1 cellular context compared by ENCODE assay signal in the genomic region with DNA sequence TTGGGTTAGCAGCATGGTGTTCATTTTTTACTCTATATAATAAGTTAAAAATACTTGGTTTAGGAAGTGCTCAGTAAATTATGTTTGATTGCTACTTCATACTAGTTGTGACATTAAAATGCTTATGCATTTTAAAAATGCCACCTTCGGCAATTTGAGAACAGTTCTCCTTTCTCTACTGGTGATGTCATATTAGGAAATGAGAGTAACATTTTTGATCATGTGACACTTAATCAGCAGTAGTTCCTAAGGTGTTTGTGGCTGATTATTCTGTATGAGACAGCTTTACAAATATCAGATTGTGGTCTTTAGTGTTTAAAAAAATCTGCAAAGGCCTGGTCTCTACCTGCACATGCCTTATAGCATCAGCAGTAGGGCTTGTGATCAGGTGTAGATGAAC.
TF ChIP-seq lines count a peak whose summit lies in the region.

No MANE protein-coding gene starts in this region.

TF ChIP-seq in K562, 482 proteins besides CTCF, POLR2A, EP300 and RAD21 (continued from another document and continues in another):
- TF ChIP-seq, protein P1, sequence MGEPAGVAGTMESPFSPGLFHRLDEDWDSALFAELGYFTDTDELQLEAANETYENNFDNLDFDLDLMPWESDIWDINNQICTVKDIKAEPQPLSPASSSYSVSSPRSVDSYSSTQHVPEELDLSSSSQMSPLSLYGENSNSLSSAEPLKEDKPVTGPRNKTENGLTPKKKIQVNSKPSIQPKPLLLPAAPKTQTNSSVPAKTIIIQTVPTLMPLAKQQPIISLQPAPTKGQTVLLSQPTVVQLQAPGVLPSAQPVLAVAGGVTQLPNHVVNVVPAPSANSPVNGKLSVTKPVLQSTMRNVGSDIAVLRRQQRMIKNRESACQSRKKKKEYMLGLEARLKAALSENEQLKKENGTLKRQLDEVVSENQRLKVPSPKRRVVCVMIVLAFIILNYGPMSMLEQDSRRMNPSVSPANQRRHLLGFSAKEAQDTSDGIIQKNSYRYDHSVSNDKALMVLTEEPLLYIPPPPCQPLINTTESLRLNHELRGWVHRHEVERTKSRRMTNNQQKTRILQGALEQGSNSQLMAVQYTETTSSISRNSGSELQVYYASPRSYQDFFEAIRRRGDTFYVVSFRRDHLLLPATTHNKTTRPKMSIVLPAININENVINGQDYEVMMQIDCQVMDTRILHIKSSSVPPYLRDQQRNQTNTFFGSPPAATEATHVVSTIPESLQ (CRISPR knock-in tag; IDR thresholded peaks at IDR 0.05) = no peak
- TF ChIP-seq TAL1 (IDR thresholded peaks at IDR 0.05) (peak; percentile 69), MAFG (tag; conservative IDR thresholded peaks at IDR 0.05) (peak; percentile 88), HMG20B (CRISPR knock-in tag; IDR thresholded peaks at IDR 0.05) (no peak), C11orf30 (IDR thresholded peaks at IDR 0.05; ENCODE audit: low read depth) (peak; percentile 85), SMARCA4 (IDR thresholded peaks at IDR 0.05) (peak; percentile 31; the same call in 1 of the 2 replicates), ZNF354B (CRISPR knock-in tag; IDR thresholded peaks at IDR 0.05) (no peak), MEF2A (IDR thresholded peaks at IDR 0.05; ENCODE audit: control insufficient read depth, low read depth, low read length) (no peak), RAD51 (IDR thresholded peaks at IDR 0.05; ENCODE audit: borderline replicate concordance, low read depth) (peak; percentile 83), TCF7L2 (IDR thresholded peaks at IDR 0.05; ENCODE audit: low read depth, low read length) (no peak), TOE1 (IDR thresholded peaks at IDR 0.05; ENCODE audit: borderline replicate concordance) (peak; percentile 93), TOE1 (CRISPR knock-in tag; IDR thresholded peaks at IDR 0.05; ENCODE audit: borderline replicate concordance, low read depth) (no peak), SMARCE1 (IDR thresholded peaks at IDR 0.05) (peak; percentile 53; the same call in 1 of the 2 replicates), ELF1 (tag; IDR thresholded peaks at IDR 0.05) (peak; percentile 36; the same call in 1 of the 2 replicates), ZNF77 (CRISPR knock-in tag; IDR thresholded peaks at IDR 0.05) (no peak), ZNF551 (CRISPR knock-in tag; IDR thresholded peaks at IDR 0.05) (no peak), JUND (IDR thresholded peaks at IDR 0.05; ENCODE audit: borderline replicate concordance, low read depth, low read length) (peak; percentile 79), JUND (tag; IDR thresholded peaks at IDR 0.05; ENCODE audit: borderline replicate concordance, low read depth, low read length) (peak; percentile 81; the same call in 2 of the 3 replicates), FOXA3 (CRISPR knock-in tag; conservative IDR thresholded peaks at IDR 0.05 in 1 of 2, IDR thresholded peaks at IDR 0.05 in 1 of 2) (peak in 1 of 2 experiments; percentile 50; a peak in 2 of 4 replicates), CBFA2T2 (conservative IDR thresholded peaks at IDR 0.05) (peak; percentile 37), RCOR1 (IDR thresholded peaks at IDR 0.05; ENCODE audit: borderline replicate concordance in 1 of 2, low read depth in 2 of 2, low read length in 2 of 2) (peak in 1 of 2 experiments; percentile 44; a peak in 1 of 4 replicates), ZNF384 (IDR thresholded peaks at IDR 0.05; ENCODE audit: low read depth, low read length) (peak; percentile 14; the same call in 1 of the 2 replicates), SRSF9 (IDR thresholded peaks at IDR 0.05; ENCODE audit: borderline replicate concordance, low read depth, low read length) (no peak), ATF1 (CRISPR knock-in tag; IDR thresholded peaks at IDR 0.05) (no peak), ATF1 (tag; IDR thresholded peaks at IDR 0.05) (peak; percentile 24; the same call in 1 of the 2 replicates), RBM17 (IDR thresholded peaks at IDR 0.05; ENCODE audit: borderline replicate concordance, low read depth, low read length) (no peak), JUN (IDR thresholded peaks at IDR 0.05; ENCODE audit: borderline replicate concordance, low read depth, low read length) (peak; percentile 44; the same call in 1 of the 2 replicates), JUN (CRISPR knock-in tag; IDR thresholded peaks at IDR 0.05; ENCODE audit: borderline replicate concordance) (no peak), CEBPB (tag; IDR thresholded peaks at IDR 0.05) (0 out of 2 replicates have a peak, but pooled peaks have one; percentile 6), TEAD4 (IDR thresholded peaks at IDR 0.05; ENCODE audit: low read length) (peak; percentile 47; the same call in 1 of the 2 replicates), TEAD4 (CRISPR knock-in tag; IDR thresholded peaks at IDR 0.05; ENCODE audit: borderline replicate concordance) (no peak), MAFF (IDR thresholded peaks at IDR 0.05; ENCODE audit: low read length) (peak; percentile 73; the same call in 1 of the 2 replicates), DPF2 (IDR thresholded peaks at IDR 0.05) (peak; percentile 35; the same call in 1 of the 2 replicates), CEBPG (CRISPR knock-in tag; IDR thresholded peaks at IDR 0.05) (no peak), CEBPG (tag; conservative IDR thresholded peaks at IDR 0.05 in 1 of 2, IDR thresholded peaks at IDR 0.05 in 1 of 2) (peak in 1 of 2 experiments; percentile 41; a peak in 1 of 4 replicates), MEIS2 (IDR thresholded peaks at IDR 0.05; ENCODE audit: partially characterized antibody) (peak; percentile 38), ETV1 (tag; conservative IDR thresholded peaks at IDR 0.05; ENCODE audit: low read depth) (0 out of 2 replicates have a peak, but pooled peaks have one; percentile 21), NEUROD1 (IDR thresholded peaks at IDR 0.05; ENCODE audit: borderline replicate concordance, low read depth, low read length, partially characterized antibody) (no peak), ARID1B (IDR thresholded peaks at IDR 0.05) (peak; percentile 79), TRIM24 (IDR thresholded peaks at IDR 0.05) (peak in 1 of 2 experiments; percentile 11; a peak in 1 of 4 replicates)
- TF ChIP-seq, protein P2, sequence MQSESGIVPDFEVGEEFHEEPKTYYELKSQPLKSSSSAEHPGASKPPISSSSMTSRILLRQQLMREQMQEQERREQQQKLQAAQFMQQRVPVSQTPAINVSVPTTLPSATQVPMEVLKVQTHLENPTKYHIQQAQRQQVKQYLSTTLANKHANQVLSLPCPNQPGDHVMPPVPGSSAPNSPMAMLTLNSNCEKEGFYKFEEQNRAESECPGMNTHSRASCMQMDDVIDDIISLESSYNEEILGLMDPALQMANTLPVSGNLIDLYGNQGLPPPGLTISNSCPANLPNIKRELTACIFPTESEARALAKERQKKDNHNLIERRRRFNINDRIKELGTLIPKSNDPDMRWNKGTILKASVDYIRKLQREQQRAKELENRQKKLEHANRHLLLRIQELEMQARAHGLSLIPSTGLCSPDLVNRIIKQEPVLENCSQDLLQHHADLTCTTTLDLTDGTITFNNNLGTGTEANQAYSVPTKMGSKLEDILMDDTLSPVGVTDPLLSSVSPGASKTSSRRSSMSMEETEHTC (IDR thresholded peaks at IDR 0.05) = no peak
- TF ChIP-seq, protein P3, sequence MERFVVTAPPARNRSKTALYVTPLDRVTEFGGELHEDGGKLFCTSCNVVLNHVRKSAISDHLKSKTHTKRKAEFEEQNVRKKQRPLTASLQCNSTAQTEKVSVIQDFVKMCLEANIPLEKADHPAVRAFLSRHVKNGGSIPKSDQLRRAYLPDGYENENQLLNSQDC (CRISPR knock-in tag; IDR thresholded peaks at IDR 0.05) = no peak
- TF ChIP-seq, protein P4, sequence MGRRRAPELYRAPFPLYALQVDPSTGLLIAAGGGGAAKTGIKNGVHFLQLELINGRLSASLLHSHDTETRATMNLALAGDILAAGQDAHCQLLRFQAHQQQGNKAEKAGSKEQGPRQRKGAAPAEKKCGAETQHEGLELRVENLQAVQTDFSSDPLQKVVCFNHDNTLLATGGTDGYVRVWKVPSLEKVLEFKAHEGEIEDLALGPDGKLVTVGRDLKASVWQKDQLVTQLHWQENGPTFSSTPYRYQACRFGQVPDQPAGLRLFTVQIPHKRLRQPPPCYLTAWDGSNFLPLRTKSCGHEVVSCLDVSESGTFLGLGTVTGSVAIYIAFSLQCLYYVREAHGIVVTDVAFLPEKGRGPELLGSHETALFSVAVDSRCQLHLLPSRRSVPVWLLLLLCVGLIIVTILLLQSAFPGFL (CRISPR knock-in tag; IDR thresholded peaks at IDR 0.05) = no peak
- TF ChIP-seq, protein P5, sequence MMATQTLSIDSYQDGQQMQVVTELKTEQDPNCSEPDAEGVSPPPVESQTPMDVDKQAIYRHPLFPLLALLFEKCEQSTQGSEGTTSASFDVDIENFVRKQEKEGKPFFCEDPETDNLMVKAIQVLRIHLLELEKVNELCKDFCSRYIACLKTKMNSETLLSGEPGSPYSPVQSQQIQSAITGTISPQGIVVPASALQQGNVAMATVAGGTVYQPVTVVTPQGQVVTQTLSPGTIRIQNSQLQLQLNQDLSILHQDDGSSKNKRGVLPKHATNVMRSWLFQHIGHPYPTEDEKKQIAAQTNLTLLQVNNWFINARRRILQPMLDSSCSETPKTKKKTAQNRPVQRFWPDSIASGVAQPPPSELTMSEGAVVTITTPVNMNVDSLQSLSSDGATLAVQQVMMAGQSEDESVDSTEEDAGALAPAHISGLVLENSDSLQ (IDR thresholded peaks at IDR 0.05) = 0 out of 2 replicates have a peak, but pooled peaks have one; percentile 11
- TF ChIP-seq, protein P6, sequence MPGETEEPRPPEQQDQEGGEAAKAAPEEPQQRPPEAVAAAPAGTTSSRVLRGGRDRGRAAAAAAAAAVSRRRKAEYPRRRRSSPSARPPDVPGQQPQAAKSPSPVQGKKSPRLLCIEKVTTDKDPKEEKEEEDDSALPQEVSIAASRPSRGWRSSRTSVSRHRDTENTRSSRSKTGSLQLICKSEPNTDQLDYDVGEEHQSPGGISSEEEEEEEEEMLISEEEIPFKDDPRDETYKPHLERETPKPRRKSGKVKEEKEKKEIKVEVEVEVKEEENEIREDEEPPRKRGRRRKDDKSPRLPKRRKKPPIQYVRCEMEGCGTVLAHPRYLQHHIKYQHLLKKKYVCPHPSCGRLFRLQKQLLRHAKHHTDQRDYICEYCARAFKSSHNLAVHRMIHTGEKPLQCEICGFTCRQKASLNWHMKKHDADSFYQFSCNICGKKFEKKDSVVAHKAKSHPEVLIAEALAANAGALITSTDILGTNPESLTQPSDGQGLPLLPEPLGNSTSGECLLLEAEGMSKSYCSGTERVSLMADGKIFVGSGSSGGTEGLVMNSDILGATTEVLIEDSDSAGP (CRISPR knock-in tag; IDR thresholded peaks at IDR 0.05) = no peak
- TF ChIP-seq, protein P7, sequence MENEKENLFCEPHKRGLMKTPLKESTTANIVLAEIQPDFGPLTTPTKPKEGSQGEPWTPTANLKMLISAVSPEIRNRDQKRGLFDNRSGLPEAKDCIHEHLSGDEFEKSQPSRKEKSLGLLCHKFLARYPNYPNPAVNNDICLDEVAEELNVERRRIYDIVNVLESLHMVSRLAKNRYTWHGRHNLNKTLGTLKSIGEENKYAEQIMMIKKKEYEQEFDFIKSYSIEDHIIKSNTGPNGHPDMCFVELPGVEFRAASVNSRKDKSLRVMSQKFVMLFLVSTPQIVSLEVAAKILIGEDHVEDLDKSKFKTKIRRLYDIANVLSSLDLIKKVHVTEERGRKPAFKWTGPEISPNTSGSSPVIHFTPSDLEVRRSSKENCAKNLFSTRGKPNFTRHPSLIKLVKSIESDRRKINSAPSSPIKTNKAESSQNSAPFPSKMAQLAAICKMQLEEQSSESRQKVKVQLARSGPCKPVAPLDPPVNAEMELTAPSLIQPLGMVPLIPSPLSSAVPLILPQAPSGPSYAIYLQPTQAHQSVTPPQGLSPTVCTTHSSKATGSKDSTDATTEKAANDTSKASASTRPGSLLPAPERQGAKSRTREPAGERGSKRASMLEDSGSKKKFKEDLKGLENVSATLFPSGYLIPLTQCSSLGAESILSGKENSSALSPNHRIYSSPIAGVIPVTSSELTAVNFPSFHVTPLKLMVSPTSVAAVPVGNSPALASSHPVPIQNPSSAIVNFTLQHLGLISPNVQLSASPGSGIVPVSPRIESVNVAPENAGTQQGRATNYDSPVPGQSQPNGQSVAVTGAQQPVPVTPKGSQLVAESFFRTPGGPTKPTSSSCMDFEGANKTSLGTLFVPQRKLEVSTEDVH (IDR thresholded peaks at IDR 0.05; ENCODE audit: low read depth, partially characterized antibody) = no peak
- TF ChIP-seq, protein P8, sequence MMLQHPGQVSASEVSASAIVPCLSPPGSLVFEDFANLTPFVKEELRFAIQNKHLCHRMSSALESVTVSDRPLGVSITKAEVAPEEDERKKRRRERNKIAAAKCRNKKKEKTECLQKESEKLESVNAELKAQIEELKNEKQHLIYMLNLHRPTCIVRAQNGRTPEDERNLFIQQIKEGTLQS (IDR thresholded peaks at IDR 0.05) = peak; percentile 90
- TF ChIP-seq, protein P8 (CRISPR knock-in tag; conservative IDR thresholded peaks at IDR 0.05) = no peak
- TF ChIP-seq, protein P9, sequence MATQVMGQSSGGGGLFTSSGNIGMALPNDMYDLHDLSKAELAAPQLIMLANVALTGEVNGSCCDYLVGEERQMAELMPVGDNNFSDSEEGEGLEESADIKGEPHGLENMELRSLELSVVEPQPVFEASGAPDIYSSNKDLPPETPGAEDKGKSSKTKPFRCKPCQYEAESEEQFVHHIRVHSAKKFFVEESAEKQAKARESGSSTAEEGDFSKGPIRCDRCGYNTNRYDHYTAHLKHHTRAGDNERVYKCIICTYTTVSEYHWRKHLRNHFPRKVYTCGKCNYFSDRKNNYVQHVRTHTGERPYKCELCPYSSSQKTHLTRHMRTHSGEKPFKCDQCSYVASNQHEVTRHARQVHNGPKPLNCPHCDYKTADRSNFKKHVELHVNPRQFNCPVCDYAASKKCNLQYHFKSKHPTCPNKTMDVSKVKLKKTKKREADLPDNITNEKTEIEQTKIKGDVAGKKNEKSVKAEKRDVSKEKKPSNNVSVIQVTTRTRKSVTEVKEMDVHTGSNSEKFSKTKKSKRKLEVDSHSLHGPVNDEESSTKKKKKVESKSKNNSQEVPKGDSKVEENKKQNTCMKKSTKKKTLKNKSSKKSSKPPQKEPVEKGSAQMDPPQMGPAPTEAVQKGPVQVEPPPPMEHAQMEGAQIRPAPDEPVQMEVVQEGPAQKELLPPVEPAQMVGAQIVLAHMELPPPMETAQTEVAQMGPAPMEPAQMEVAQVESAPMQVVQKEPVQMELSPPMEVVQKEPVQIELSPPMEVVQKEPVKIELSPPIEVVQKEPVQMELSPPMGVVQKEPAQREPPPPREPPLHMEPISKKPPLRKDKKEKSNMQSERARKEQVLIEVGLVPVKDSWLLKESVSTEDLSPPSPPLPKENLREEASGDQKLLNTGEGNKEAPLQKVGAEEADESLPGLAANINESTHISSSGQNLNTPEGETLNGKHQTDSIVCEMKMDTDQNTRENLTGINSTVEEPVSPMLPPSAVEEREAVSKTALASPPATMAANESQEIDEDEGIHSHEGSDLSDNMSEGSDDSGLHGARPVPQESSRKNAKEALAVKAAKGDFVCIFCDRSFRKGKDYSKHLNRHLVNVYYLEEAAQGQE (CRISPR knock-in tag; IDR thresholded peaks at IDR 0.05; ENCODE audit: low read depth) = no peak
- TF ChIP-seq, protein P10, sequence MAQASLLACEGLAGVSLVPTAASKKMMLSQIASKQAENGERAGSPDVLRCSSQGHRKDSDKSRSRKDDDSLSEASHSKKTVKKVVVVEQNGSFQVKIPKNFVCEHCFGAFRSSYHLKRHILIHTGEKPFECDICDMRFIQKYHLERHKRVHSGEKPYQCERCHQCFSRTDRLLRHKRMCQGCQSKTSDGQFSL (CRISPR knock-in tag; IDR thresholded peaks at IDR 0.05) = no peak
- TF ChIP-seq, protein P10 (tag; IDR thresholded peaks at IDR 0.05) = no peak
